31 cellular contexts compared by ENCODE assay signal in genomic region chr6:164020142-164020541, GRCh38.
DNase-seq lines count a peak whose midpoint lies in the region; ATAC-seq and TF ChIP-seq lines count a peak whose summit lies in the region.
"Had no signal": no experiment of that assay in that cellular context is flagged by ENCODE, and none has a peak within 500 bp of the region (broad histone marks: within the 10 kb centered on the region; RNA-seq: fewer than 3 reads in every experiment).

No MANE protein-coding gene starts in this region.

- H2BK12ac ChIP-seq in neuronal stem cell (ENCODE audit: low read length) = no peak overlapping the region

- H3K36me3 ChIP-seq in GM23338 (ENCODE audit: insufficient read depth) = no peaks in the 10 kb centered on the region
- H3K36me3 ChIP-seq in neuronal stem cell (replicated peaks in 1 of 2; ENCODE audit: control insufficient read depth in 2 of 2, insufficient read depth in 2 of 2, low read length in 2 of 2) = peaks cover 0 to 2% of the 10 kb centered on the region in 2 donors
- H3K36me3 ChIP-seq: BE2C; BLaER1; BLaER1 treated with 17β-estradiol and CSF1 and Interleukin-3, amounts not matched to agents 10 nM and 100 nM had no signal

- no peak overlapping the region for H3K14ac ChIP-seq in neuronal stem cell (ENCODE audit: low read length)

- peaks cover 14% of the 10 kb centered on the region for H3K27me3 Mint-ChIP-seq in GM23338 (ENCODE audit: insufficient read depth, low read depth, poor library complexity)
- H3K27me3 Mint-ChIP-seq: CD4-positive, alpha-beta memory T cell; CD4-positive, alpha-beta T cell had no signal

- no peak overlapping the region for H2BK120ac ChIP-seq in neuronal stem cell (ENCODE audit: low read depth, low read length)

- no peak overlapping the region for H3K4me3 ChIP-seq in GM23338
- H3K4me3 ChIP-seq in neuronal stem cell (ENCODE audit: low read length in 2 of 2) = no peak overlapping the region
- H3K4me3 ChIP-seq: A549; BLaER1; BLaER1 treated with 17β-estradiol and CSF1 and Interleukin-3, amounts not matched to agents 10 nM and 100 nM had no signal

- H3K27ac ChIP-seq in GM23338 (ENCODE audit: low read depth) = no peak overlapping the region
- no peak overlapping the region for H3K27ac ChIP-seq in neuronal stem cell (replicated peaks; ENCODE audit: low read length)
- H3K27ac ChIP-seq: 22Rv1; A549; BLaER1; BLaER1 treated with 17β-estradiol and CSF1 and Interleukin-3, amounts not matched to agents 10 nM and 100 nM; C4-2B had no signal

- no peak overlapping the region for H4K8ac ChIP-seq in neuronal stem cell (ENCODE audit: low read depth, low read length)

- H3K23ac ChIP-seq in neuronal stem cell (ENCODE audit: low read depth, low read length, poor library complexity) = peak overlapping the region; percentile 39

- no peak overlapping the region for H2BK15ac ChIP-seq in neuronal stem cell (ENCODE audit: low read length)

- no peak overlapping the region for H3K4me3 Mint-ChIP-seq in GM23338
- H3K4me3 Mint-ChIP-seq: B cell; CD14-positive monocyte; CD4-positive, alpha-beta memory T cell; CD4-positive, alpha-beta T cell; CD4-positive, CD25-positive, alpha-beta regulatory T cell; CD8-positive, alpha-beta memory T cell; CD8-positive, alpha-beta T cell had no signal

- H2BK5ac ChIP-seq in neuronal stem cell (ENCODE audit: low read length) = no peak overlapping the region

- H3K4me1 ChIP-seq in GM23338 (ENCODE audit: insufficient read depth) = no peaks in the 10 kb centered on the region
- peaks cover 10 to 11% of the 10 kb centered on the region in 2 donors for H3K4me1 ChIP-seq in neuronal stem cell (ENCODE audit: control insufficient read depth in 2 of 2, insufficient read depth in 1 of 2, low read depth in 1 of 2, low read length in 2 of 2)
- H3K4me1 ChIP-seq: A549, BE2C, Caco-2 had no signal

- no peak for ATAC-seq in GM23338
- ATAC-seq: A549; CD8-positive, alpha-beta T cell had no signal

- no peaks in the 10 kb centered on the region for H3K36me3 Mint-ChIP-seq in GM23338 (ENCODE audit: low read depth)
- H3K36me3 Mint-ChIP-seq: CD14-positive monocyte; CD4-positive, alpha-beta memory T cell; CD4-positive, CD25-positive, alpha-beta regulatory T cell; CD8-positive, alpha-beta memory T cell; CD8-positive, alpha-beta T cell had no signal

- H4K91ac ChIP-seq in neuronal stem cell (ENCODE audit: low read depth, low read length, poor library complexity) = no peak overlapping the region

- H3K4me1 Mint-ChIP-seq in GM23338 = peaks cover 7% of the 10 kb centered on the region
- H3K4me1 Mint-ChIP-seq: B cell; CD14-positive monocyte; CD4-positive, alpha-beta memory T cell; CD4-positive, CD25-positive, alpha-beta regulatory T cell; CD8-positive, alpha-beta memory T cell had no signal

- 0 out of 2 replicates have a peak overlapping the region, but pooled peaks have one; percentile 5 for H2AFZ ChIP-seq in GM23338
- no peak overlapping the region for H2AFZ ChIP-seq in neuronal stem cell (ENCODE audit: low read length)

- peaks cover 0 to 3% of the 10 kb centered on the region in 2 donors for H3K9me3 ChIP-seq in neuronal stem cell (replicated peaks in 1 of 2; ENCODE audit: control insufficient read depth in 2 of 2, insufficient read depth in 1 of 2, low read depth in 1 of 2, low read length in 2 of 2)
- H3K9me3 ChIP-seq: A549; BE2C; BLaER1; BLaER1 treated with 17β-estradiol and CSF1 and Interleukin-3, amounts not matched to agents 10 nM and 100 nM; Caco-2 had no signal

- H3K27ac Mint-ChIP-seq in GM23338 = no peak overlapping the region
- H3K27ac Mint-ChIP-seq: B cell; CD4-positive, alpha-beta memory T cell; CD4-positive, alpha-beta T cell; CD4-positive, CD25-positive, alpha-beta regulatory T cell; CD8-positive, alpha-beta memory T cell; CD8-positive, alpha-beta T cell had no signal

- TF ChIP-seq CTCF in GM23338 (conservative IDR thresholded peaks at IDR 0.05; ENCODE audit: low read depth in 2 of 2) = no peak

- H2AK5ac ChIP-seq in neuronal stem cell (ENCODE audit: low read depth, low read length) = peak overlapping the region; percentile 67

- no peaks in the 10 kb centered on the region; the same call in 1 of the 3 replicates for H3K9me3 Mint-ChIP-seq in GM23338
- H3K9me3 Mint-ChIP-seq: CD8-positive, alpha-beta T cell had no signal

- H3K9ac ChIP-seq in neuronal stem cell (ENCODE audit: low read depth, low read length, poor library complexity) = no peak overlapping the region
- H3K9ac ChIP-seq: BLaER1; BLaER1 treated with 17β-estradiol and CSF1 and Interleukin-3, amounts not matched to agents 10 nM and 100 nM had no signal

- no peak for DNase-seq in GM23338 (ENCODE audit: low spot score)
- no peak for DNase-seq in neuronal stem cell (ENCODE audit: low spot score)
- no peak for DNase-seq in iPS-NIHi11 (ENCODE audit: low spot score)
- DNase-seq in hippocampal formation (lab: John Stamatoyannopoulos, UW) = no peak
- DNase-seq: 8988T; ACHN; AML-193; BE2C; C1 segment of cervical spinal cord; Caco-2; Calu3; CD4-positive, alpha-beta memory T cell; CD4-positive, alpha-beta T cell; CD4-positive, CD25-positive, alpha-beta regulatory T cell; CD8-positive, alpha-beta memory T cell; CD8-positive, alpha-beta T cell; COR-L47; DMS 273 treated with DMSO at 0.1 percent for 48 hours; DMS153; DMS53; DMS79; DMS79 treated with DMSO at 0.1 percent for 48 hours; DND-41; EL had no signal

- no CpG with 5 or more reads among the region's 21 CpGs for WGBS in neuronal stem cell (ENCODE audit: extremely low coverage in 2 of 2, insufficient read length in 2 of 2, insufficient replicate concordance in 1 of 2), 2 donors

- no peak overlapping the region for H3K4ac ChIP-seq in neuronal stem cell (ENCODE audit: low read length)

- peak overlapping the region; percentile 65 for H3K18ac ChIP-seq in neuronal stem cell (ENCODE audit: low read length)

- H3F3A ChIP-seq in GM23338 (replicated peaks; ENCODE audit: low read depth) = no peaks in the 10 kb centered on the region

- H3K27me3 ChIP-seq in GM23338 (ENCODE audit: insufficient read depth) (no peaks in the 10 kb centered on the region), neuronal stem cell (ENCODE audit: control insufficient read depth in 3 of 3, insufficient read depth in 3 of 3, low read depth in 1 of 3, low read length in 3 of 3) (no peaks in the 10 kb centered on the region)
- H3K27me3 ChIP-seq: BE2C; BLaER1; BLaER1 treated with 17β-estradiol and CSF1 and Interleukin-3, amounts not matched to agents 10 nM and 100 nM had no signal

- H3K79me2 ChIP-seq in GM23338 (replicated peaks; ENCODE audit: insufficient read depth) = no peaks in the 10 kb centered on the region

- H3K79me1 ChIP-seq in neuronal stem cell (ENCODE audit: low read depth, low read length) = peaks cover 4% of the 10 kb centered on the region

- H3K4me2 ChIP-seq in GM23338 (no peak overlapping the region), neuronal stem cell (ENCODE audit: insufficient read depth, low read length, poor library complexity, severe bottlenecking) (no peak overlapping the region)
- H3K4me2 ChIP-seq: A549; BLaER1; BLaER1 treated with 17β-estradiol and CSF1 and Interleukin-3, amounts not matched to agents 10 nM and 100 nM had no signal

- H3K9me2 ChIP-seq in GM23338 (ENCODE audit: insufficient read depth) = 0 out of 2 replicates have a peak, but pooled peaks cover 5% of the 10 kb centered on the region

- H4K20me1 ChIP-seq in GM23338 (replicated peaks; ENCODE audit: insufficient read depth) = no peaks in the 10 kb centered on the region
- H4K20me1 ChIP-seq: BLaER1; BLaER1 treated with 17β-estradiol and CSF1 and Interleukin-3, amounts not matched to agents 10 nM and 100 nM had no signal

TF ChIP-seq in GM23338, 12 proteins besides CTCF, POLR2A, EP300 and RAD21 (continues in another document):
- no peak for TF ChIP-seq JUNB (IDR thresholded peaks at IDR 0.05; ENCODE audit: unreplicated experiment)
